In the genomic region with DNA sequence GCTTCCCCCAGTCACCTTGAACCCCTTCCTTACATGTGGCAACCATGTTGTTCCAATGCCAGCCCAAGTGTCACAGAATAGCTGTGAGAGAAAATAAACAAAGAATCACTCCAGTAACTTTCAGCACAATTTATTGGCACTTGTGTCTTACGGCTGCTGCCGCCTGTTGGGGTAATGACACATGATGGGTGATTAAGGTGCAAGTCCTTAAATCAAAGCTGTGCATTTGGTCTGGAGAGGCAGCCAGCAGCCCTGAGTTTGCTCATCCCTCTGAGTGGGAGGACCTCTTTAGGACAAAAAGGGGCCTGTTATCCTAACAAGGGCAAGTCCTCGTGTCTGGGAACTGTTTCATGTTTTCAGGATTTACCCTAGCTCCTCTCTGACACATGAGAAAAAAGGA, we compare ENCODE assay signal across 24 cellular contexts.
"Had no signal": no experiment of that assay in that cellular context is flagged by ENCODE, and none has a peak within 500 bp of the region (broad histone marks: within the 10 kb centered on the region; RNA-seq: fewer than 3 reads in every experiment).

No MANE protein-coding gene starts in this region.

- FAIRE-seq: endothelial cell of umbilical vein, islet of Langerhans, pancreas had no signal

- H3K36me3 Mint-ChIP-seq: naive thymus-derived CD8-positive, alpha-beta T cell; stimulated activated memory B cell treated with anti-CD40 and anti-IgM and Interleukin-4, amounts not matched to agents 10 μg/mL and 1 μg/mL and 100 μg/mL, for 72 hours had no signal

- H3K27ac Mint-ChIP-seq: endodermal cell; naive thymus-derived CD8-positive, alpha-beta T cell; stimulated activated memory B cell treated with anti-CD40 and anti-IgM and Interleukin-4, amounts not matched to agents 10 μg/mL and 1 μg/mL and 100 μg/mL, for 72 hours; stimulated activated naive CD8-positive, alpha-beta T cell treated with anti-CD3 and anti-CD28 coated beads, Interleukin-15, Interleukin-2, amounts not matched to agents 100 ng/mL and 50 ng/mL, for 24 hours had no signal

- H3K36me3 ChIP-seq: heart right ventricle, pancreas, prostate gland, right lobe of liver, spleen, transverse colon had no signal

- H3K4me3 ChIP-seq: coronary artery, heart right ventricle, mucosa of descending colon, pancreas, prostate gland, right lobe of liver, spleen, transverse colon had no signal

- H3K27me3 ChIP-seq: heart right ventricle, pancreas, right lobe of liver, spleen, transverse colon had no signal

- H3K9me3 ChIP-seq: pancreas, prostate gland, right lobe of liver, transverse colon had no signal

- H3K27ac ChIP-seq: coronary artery, heart right ventricle, pancreas, prostate gland, right lobe of liver, spleen, transverse colon had no signal

- H3K27me3 Mint-ChIP-seq: naive thymus-derived CD8-positive, alpha-beta T cell; stimulated activated memory B cell treated with anti-CD40 and anti-IgM and Interleukin-4, amounts not matched to agents 10 μg/mL and 1 μg/mL and 100 μg/mL, for 72 hours; stimulated activated naive CD8-positive, alpha-beta T cell treated with anti-CD3 and anti-CD28 coated beads, Interleukin-15, Interleukin-2, amounts not matched to agents 100 ng/mL and 50 ng/mL, for 24 hours had no signal

- H3K4me1 Mint-ChIP-seq: endodermal cell; naive thymus-derived CD8-positive, alpha-beta T cell; stimulated activated memory B cell treated with anti-CD40 and anti-IgM and Interleukin-4, amounts not matched to agents 10 μg/mL and 1 μg/mL and 100 μg/mL, for 72 hours had no signal

- H3K4me3 Mint-ChIP-seq: endodermal cell; naive thymus-derived CD8-positive, alpha-beta T cell; neural crest cell; stimulated activated memory B cell treated with anti-CD40 and anti-IgM and Interleukin-4, amounts not matched to agents 10 μg/mL and 1 μg/mL and 100 μg/mL, for 72 hours; stimulated activated naive CD8-positive, alpha-beta T cell treated with anti-CD3 and anti-CD28 coated beads, Interleukin-15, Interleukin-2, amounts not matched to agents 100 ng/mL and 50 ng/mL, for 24 hours had no signal

- ATAC-seq: heart right ventricle; left lobe of liver; mucosa of descending colon; naive thymus-derived CD8-positive, alpha-beta T cell; pancreas; right lobe of liver; stimulated activated memory B cell treated with anti-CD40 and anti-IgM and Interleukin-4, amounts not matched to agents 10 μg/mL and 1 μg/mL and 100 μg/mL, for 72 hours had no signal

- H3K4me1 ChIP-seq: heart right ventricle, pancreas, prostate gland, right lobe of liver, spleen, transverse colon had no signal

- DNase-seq: effector CD4-positive, alpha-beta T cell; endodermal cell; erythroblast; foreskin melanocyte; heart right ventricle; kidney glomerular epithelial cell; mammary epithelial cell; mucosa of descending colon; naive thymus-derived CD8-positive, alpha-beta T cell; pancreas; right lobe of liver; spleen; stimulated activated CD4-positive, alpha-beta T cell treated with anti-CD3 and anti-CD28 coated beads, Interleukin-15, amount 100 ng/mL, for 24 hours; stimulated activated CD4-positive, alpha-beta T cell treated with anti-CD3 and anti-CD28 coated beads, Interleukin-1b, Interleukin-23, amount 100 ng/mL, for 48 hours; stimulated activated CD4-positive, alpha-beta T cell treated with anti-CD3 and anti-CD28 coated beads, Interleukin-4, amount 100 ng/mL, for 24 hours; transverse colon had no signal
